In genomic region chr5:50958852-50959457, GRCh38 we compare ENCODE assay signal across 8 cellular contexts.
DNase-seq lines count a peak whose midpoint lies in the region; ATAC-seq, FAIRE-seq and TF ChIP-seq lines count a peak whose summit lies in the region.

No MANE protein-coding gene starts in this region.

- DNase-seq in AML-193 (lab: John Stamatoyannopoulos, UW), result peak; percentile 37 to 43
- DNase-seq in GM12892 (ENCODE audit: insufficient read length), result no peak
- DNase-seq in MV-4-11 (lab: John Stamatoyannopoulos, UW), result peak; percentile 33
- DNase-seq in WERI-Rb-1, result peak; percentile 17
- peak; percentile 19 for DNase-seq in iPS-NIHi7 (ENCODE audit: extremely low spot score)
- peak; percentile 26 for DNase-seq in urothelium cell line (ENCODE audit: low spot score)

- peaks cover 63% of the 10 kb centered on the region for H3K27me3 ChIP-seq in WERI-Rb-1 (ENCODE audit: insufficient read depth, low read depth, severe bottlenecking)

- H3K27ac ChIP-seq in WERI-Rb-1, result no peak overlapping the region

- TF ChIP-seq POLR2A in GM12892 (IDR thresholded peaks at IDR 0.05; ENCODE audit: low read depth, low read length), result no peak

- H3K9me3 ChIP-seq in WERI-Rb-1 (ENCODE audit: severe bottlenecking), result no peaks in the 10 kb centered on the region

- peak; percentile 41 for TF ChIP-seq CTCF in WERI-Rb-1 (IDR thresholded peaks at IDR 0.05; ENCODE audit: low read depth, low read length)

- no peak overlapping the region for H3K4me3 ChIP-seq in WERI-Rb-1 (ENCODE audit: low read depth, low read length)

- ATAC-seq in GM21737 (IDR thresholded peaks at IDR 0.05; ENCODE audit: unreplicated experiment) (no peak), GM19397 (IDR thresholded peaks at IDR 0.05; ENCODE audit: unreplicated experiment) (no peak)

- no peaks in the 10 kb centered on the region for H3K36me3 ChIP-seq in WERI-Rb-1

- FAIRE-seq in GM12892 (lab: Jason Lieb, UNC) (peak; percentile 38), urothelium cell line (lab: Jason Lieb, UNC) (peak; percentile 23)
